In the genomic region with DNA sequence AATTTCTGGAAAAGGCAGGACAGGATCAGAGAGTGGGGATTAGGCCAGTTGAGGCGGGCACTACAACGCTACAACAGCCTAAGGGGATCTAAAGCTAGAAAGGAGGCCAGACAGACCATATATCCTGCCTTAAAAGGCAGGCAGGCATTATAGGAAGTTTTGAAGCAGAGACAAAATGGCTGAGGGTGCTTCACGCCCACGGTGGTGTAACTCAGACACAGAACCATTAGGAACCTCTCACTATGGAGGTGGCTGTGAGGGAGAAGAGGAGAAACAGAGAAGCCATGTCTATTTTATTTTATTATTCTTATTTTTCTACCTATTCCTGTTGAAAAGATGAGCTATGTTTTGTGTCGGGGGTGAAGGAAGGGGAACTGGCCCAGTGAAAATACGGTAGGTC, we compare ENCODE assay signal across 12 cellular contexts. TPM values are rescaled to one million over a fixed set of nuclear protein-coding genes. Genes with fewer than 3 reads are reported as not detected.
A peak's percentile ranks its signal among the peaks of the same experiment; 100 is the strongest.
DNase-seq lines count a peak whose midpoint lies in the region; ATAC-seq, FAIRE-seq and TF ChIP-seq lines count a peak whose summit lies in the region.
"Had no signal": no experiment of that assay in that cellular context is flagged by ENCODE, and none has a peak within 500 bp of the region (broad histone marks: within the 10 kb centered on the region; RNA-seq: fewer than 3 reads in every experiment).

No MANE protein-coding gene starts in this region.

- in situ Hi-C loops in GM12878 (cut with MboI) (no loop called here), ACHN (cut with HindIII; ENCODE audit: low pct_ligation_motif_present, low pct_unique_long_range_greater_than_20kb, low sequenced_read_pairs) (no loop called here)

- H3K9ac ChIP-seq in GM12878 (ENCODE audit: control insufficient read depth, insufficient read depth, low read length), result no peak overlapping the region

- H3K4me1 ChIP-seq in GM12878 (ENCODE audit: control insufficient read depth, insufficient read depth, low read length), result peaks cover 51% of the 10 kb centered on the region

- TF ChIP-seq CTCF in CD14-positive monocyte (IDR thresholded peaks at IDR 0.05), result no peak
- TF ChIP-seq CTCF in HL-60 (IDR thresholded peaks at IDR 0.05; ENCODE audit: insufficient read depth, low read length), result no peak
- TF ChIP-seq CTCF in GM12878 (IDR thresholded peaks at IDR 0.05 in 2 of 3, conservative IDR thresholded peaks at IDR 0.05 in 1 of 3; ENCODE audit: control insufficient read depth in 2 of 3, extremely low read depth in 1 of 3, insufficient read depth in 1 of 3, low read depth in 3 of 3, low read length in 3 of 3), result no peak
- no peak for TF ChIP-seq CTCF in nephron (IDR thresholded peaks at IDR 0.05; ENCODE audit: unreplicated experiment in 3 of 3)

- H3K36me3 Mint-ChIP-seq in CD14-positive monocyte, result peaks cover 6 to 12% of the 10 kb centered on the region in 2 donors
- H3K36me3 Mint-ChIP-seq in nephron (ENCODE audit: low read depth), result peaks cover 8% of the 10 kb centered on the region

- H3K27ac Mint-ChIP-seq in CD14-positive monocyte (peak overlapping the region; percentile 99 to 100 (median 100)), nephron (peak overlapping the region; percentile 25 to 71 (median 26))

- POLR2A ChIA-PET in GM12878 (lab: Charles Lee), result interaction anchor here (0.6 to 2.5 kb wide), 6 partner anchors 10 to 248 kb away, joined by 3 to 14 read pairs (median 4); a partner anchor contains a TSS

- H3K9me3 ChIP-seq in GM12878 (replicated peaks; ENCODE audit: control insufficient read depth, insufficient read depth, low read length), result no peaks in the 10 kb centered on the region
- H3K9me3 ChIP-seq: SJSA1 had no signal

- H2AFZ ChIP-seq in GM12878 (ENCODE audit: control insufficient read depth, low read depth, low read length), result peak overlapping the region; percentile 1; the same call in 1 of the 2 replicates

- TF ChIP-seq POLR2A in GM12878 (IDR thresholded peaks at IDR 0.05; ENCODE audit: low read depth, low read length), result no peak

- intact Hi-C loops in CD14-positive monocyte (cut with micrococcal nuclease) (loop anchor here (2.0 to 5.0 kb wide), 3 partner anchors 15 to 45 kb away; a partner anchor contains a TSS), GM12878 (cut with micrococcal nuclease; ENCODE audit: unreplicated experiment) (loop anchor here (10.0 kb wide), 1 partner anchor 317 kb away; a partner anchor contains a TSS), sciatic nerve (cut with DNase I) (no loop called here)

- H3K27me3 ChIP-seq in HL-60 (ENCODE audit: insufficient read depth, poor library complexity, severe bottlenecking) (no peaks in the 10 kb centered on the region), GM12878 (replicated peaks in 1 of 2; ENCODE audit: control insufficient read depth in 2 of 2, insufficient read depth in 2 of 2, low read length in 1 of 2) (no peaks in the 10 kb centered on the region)
- H3K27me3 ChIP-seq: SJSA1 had no signal

- SMC1A ChIA-PET in GM12878 (lab: Charles Lee; ENCODE audit: uncharacterized antibody, unreplicated experiment), result interaction anchor here (0.6 to 2.6 kb wide), 7 partner anchors 10 to 107 kb away, joined by 3 to 12 read pairs (median 4); no protein-coding TSS in a partner anchor

- RAD21 ChIA-PET in GM12878 (lab: Charles Lee; ENCODE audit: unreplicated experiment), result interaction anchor here (0.6 to 1.2 kb wide), 6 partner anchors 9 to 313 kb away, joined by 3 to 6 read pairs (median 4); a partner anchor contains a TSS

- CTCF ChIA-PET in GM12878 (lab: Yijun Ruan, JAX), result interaction anchor here (1.0 to 2.5 kb wide), 4 partner anchors 16 to 107 kb away, joined by 3 to 10 read pairs (median 7); no protein-coding TSS in a partner anchor

- no peaks in the 10 kb centered on the region for H4K20me1 ChIP-seq in GM12878 (ENCODE audit: control insufficient read depth, insufficient read depth)

- H3K9me3 Mint-ChIP-seq in CD14-positive monocyte (no peaks in the 10 kb centered on the region), nephron (no peaks in the 10 kb centered on the region)

- no peak overlapping the region for H3K4me2 ChIP-seq in GM12878 (ENCODE audit: control insufficient read depth, insufficient read depth)

- FAIRE-seq in GM12878 (lab: Jason Lieb, UNC), result no peak

- no peak for TF ChIP-seq RAD21 in GM12878 (IDR thresholded peaks at IDR 0.05; ENCODE audit: insufficient read depth, low read depth, low read length)

- TF ChIP-seq EP300 in GM12878 (IDR thresholded peaks at IDR 0.05; ENCODE audit: borderline replicate concordance in 1 of 2, control insufficient read depth in 1 of 2, low read depth in 2 of 2, low read length in 2 of 2), result no peak

- BruUV-seq in GM12878 (replicated peaks; lab: Mats Ljungman, UMichigan), result no TSS peak

- H3K27me3 Mint-ChIP-seq in CD14-positive monocyte (ENCODE audit: low read depth in 3 of 3) (peaks cover 0 to 9% (median 0%) of the 10 kb centered on the region in 3 donors), nephron (ENCODE audit: low read depth) (no peaks in the 10 kb centered on the region)

- H3K4me3 Mint-ChIP-seq in CD14-positive monocyte (peak overlapping the region in 1 of 2 donors; percentile 0), nephron (peak overlapping the region; percentile 15 to 42 (median 36))

- H3K4me1 Mint-ChIP-seq in CD14-positive monocyte (peaks cover 70% of the 10 kb centered on the region), nephron (peaks cover 24% of the 10 kb centered on the region)

- H3K4me3 ChIP-seq in HL-60 (replicated peaks; ENCODE audit: insufficient read depth, low read length) (no peak overlapping the region), GM12878 (no peak overlapping the region)
- H3K4me3 ChIP-seq: SJSA1 had no signal

- DNase-seq in CD14-positive monocyte (ENCODE audit: low spot score) (no peak), HL-60 (ENCODE audit: low read depth in 1 of 2, low spot score in 1 of 2) (no peak), GM12878 (ENCODE audit: low read depth, low spot score) (no peak), AML-193 (lab: John Stamatoyannopoulos, UW) (no peak), sciatic nerve (ENCODE audit: low spot score) (no peak), UCSD-AML1 (lab: John Stamatoyannopoulos, UW; ENCODE audit: unreplicated experiment) (no peak), ACHN (no peak)
- DNase-seq: dermis blood vessel endothelial cell, hippocampal formation, NCI-H446 had no signal

- ATAC-seq in GM12878, result no peak
- ATAC-seq in sciatic nerve, result no peak

- H3K27ac ChIP-seq in HL-60 (replicated peaks) (peak overlapping the region; percentile 99), GM12878 (ENCODE audit: control insufficient read depth, insufficient read depth) (peak overlapping the region; percentile 89)
- H3K27ac ChIP-seq: SJSA1 had no signal

- peaks cover 39% of the 10 kb centered on the region for H3K79me2 ChIP-seq in GM12878 (ENCODE audit: control insufficient read depth, insufficient read depth, low read length)

- no peaks in the 10 kb centered on the region for H3K36me3 ChIP-seq in GM12878 (ENCODE audit: control insufficient read depth in 2 of 2, insufficient read depth in 2 of 2, low read length in 1 of 2)

- 97% methylated on average over 6 of the region's 6 CpGs for WGBS in GM12878 (ENCODE audit: insufficient coverage, insufficient replicate concordance, low lambda C conversion rate, missing lambda C conversion rate)

TF ChIP-seq in GM12878, 131 proteins besides CTCF, POLR2A, EP300 and RAD21:
- TF ChIP-seq ETV6 (conservative IDR thresholded peaks at IDR 0.05 in 1 of 2, IDR thresholded peaks at IDR 0.05 in 1 of 2; ENCODE audit: borderline replicate concordance in 1 of 2, low read depth in 1 of 2), result no peak
- peak; percentile 89 for TF ChIP-seq YY1 (IDR thresholded peaks at IDR 0.05; ENCODE audit: low read depth, low read length)
- TF ChIP-seq HDGF (IDR thresholded peaks at IDR 0.05), result 0 out of 2 replicates have a peak, but pooled peaks have one; percentile 7

RNA-seq across cellular contexts. Expression of a gene that starts 2.1 kb away (rescaled TPM):
- polyA plus RNA-seq in CD14-positive monocyte (10 to 100 TPM; 68.6 to 78.9 TPM), GM12878 (2011; rRNA removed) (72.1 and 77.1 TPM in 2 replicates), GM12878 (2014; fragmentation: Illumina TruSeq; extraction: Trizol) (70.6 and 80.9 TPM in 2 replicates), GM12878 (2014; fragmentation: Nextera tagmentation; extraction: Ambion mirVana) (10 to 100 TPM; 40.3 to 49.3 TPM), GM12878 (2014; rRNA removed) (62.3 and 69.3 TPM in 2 replicates), GM12878 (2016; fragmentation: Nextera tagmentation; extraction: Ambion mirVana) (10 to 100 TPM; 69.6 to 69.7 TPM)
- total RNA-seq in GM12878 (2013; cell fraction: nucleolus; rRNA removed), result 110 and 117 TPM in 2 replicates
- total RNA-seq in GM12878 (2014; rRNA removed) (24.8 and 26.5 TPM in 2 replicates), GM12878 (2014; rRNA removed; fragmentation: Illumina TruSeq; extraction: Trizol) (57.6 and 58.8 TPM in 2 replicates), GM12878 (2021) (68.4 and 75.8 TPM in 2 replicates), sciatic nerve (83.2 TPM)
- 45.0 TPM for polyA plus RNA-seq in GM12878 (2011; ENCODE audit: low read depth)
- polyA plus RNA-seq in GM12878 (2011; cell fraction: cytosol; rRNA removed), result 58.3 and 61.3 TPM in 2 replicates
- 74.7 and 82.1 TPM in 2 replicates for polyA plus RNA-seq in GM12878 (2011; cell fraction: nucleus; rRNA removed)
- polyA plus RNA-seq in GM12878 (2012), result 46.7 and 50.0 TPM in 2 replicates
- polyA minus RNA-seq in GM12878 (2011; rRNA and poly(A)+ RNA removed), result 107 and 161 TPM in 2 replicates
- 24.5 and 27.2 TPM in 2 replicates for polyA minus RNA-seq in GM12878 (2011; cell fraction: cytosol; rRNA and poly(A)+ RNA removed)
- 36.3 and 64.6 TPM in 2 replicates for polyA minus RNA-seq in GM12878 (2011; cell fraction: nucleus; rRNA and poly(A)+ RNA removed)

RNA-seq across cellular contexts. Expression of a gene that starts 16.2 kb away (rescaled TPM):
- polyA plus RNA-seq in CD14-positive monocyte (1,000 to 10,000 TPM; 1,394 to 2,105 TPM), GM12878 (2011; rRNA removed) (70.8 and 155 TPM in 2 replicates), GM12878 (2014; fragmentation: Illumina TruSeq; extraction: Trizol) (12.8 and 143 TPM in 2 replicates), GM12878 (2014; fragmentation: Nextera tagmentation; extraction: Ambion mirVana) (100 to 1,000 TPM in 1 of 2 experiments, 10 to 100 TPM in 1; 32.0 to 174 TPM), GM12878 (2014; rRNA removed) (947 and 967 TPM in 2 replicates), GM12878 (2016; fragmentation: Nextera tagmentation; extraction: Ambion mirVana) (1,000 to 10,000 TPM; 1,103 to 1,121 TPM)
- 28.0 and 29.5 TPM in 2 replicates for total RNA-seq in GM12878 (2013; cell fraction: nucleolus; rRNA removed)
- total RNA-seq in GM12878 (2014; rRNA removed) (639 and 705 TPM in 2 replicates), GM12878 (2014; rRNA removed; fragmentation: Illumina TruSeq; extraction: Trizol) (210 and 245 TPM in 2 replicates), GM12878 (2021) (555 and 560 TPM in 2 replicates), sciatic nerve (142 TPM)
- 149 TPM for polyA plus RNA-seq in GM12878 (2011; ENCODE audit: low read depth)
- 287 and 437 TPM in 2 replicates for polyA plus RNA-seq in GM12878 (2011; cell fraction: cytosol; rRNA removed)
- 173 and 177 TPM in 2 replicates for polyA plus RNA-seq in GM12878 (2011; cell fraction: nucleus; rRNA removed)
- polyA plus RNA-seq in GM12878 (2012), result 320 and 364 TPM in 2 replicates
- 42.4 and 98.3 TPM in 2 replicates for polyA minus RNA-seq in GM12878 (2011; rRNA and poly(A)+ RNA removed)
- polyA minus RNA-seq in GM12878 (2011; cell fraction: cytosol; rRNA and poly(A)+ RNA removed), result 48.2 and 50.4 TPM in 2 replicates
- 27.4 and 51.1 TPM in 2 replicates for polyA minus RNA-seq in GM12878 (2011; cell fraction: nucleus; rRNA and poly(A)+ RNA removed)
